38 cellular contexts compared by ENCODE assay signal in the genomic region with DNA sequence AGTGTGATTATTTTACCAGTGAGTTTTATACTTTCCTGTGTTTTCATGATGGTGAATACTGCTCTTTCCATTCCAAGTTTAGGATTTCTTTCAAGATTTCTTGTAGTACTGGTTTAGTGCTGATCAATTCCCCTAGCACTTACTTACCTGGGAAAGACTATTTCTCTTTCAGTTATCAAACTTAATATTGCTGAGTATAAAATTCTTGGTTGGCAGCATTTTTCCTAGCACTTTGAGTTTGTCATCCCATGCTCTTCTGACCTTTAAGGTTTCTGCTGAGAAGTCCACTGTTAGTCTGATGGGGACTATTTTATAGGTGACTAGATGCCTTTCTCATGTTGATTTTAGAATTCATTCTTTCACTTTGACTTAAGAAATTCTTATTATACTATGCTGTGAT.
"Had no signal": no experiment of that assay in that cellular context is flagged by ENCODE, and none has a peak within 500 bp of the region (broad histone marks: within the 10 kb centered on the region; RNA-seq: fewer than 3 reads in every experiment).

No MANE protein-coding gene starts in this region.

- H3K36me3 ChIP-seq: adrenal gland, ascending aorta, brain microvascular endothelial cell, breast epithelium, cardiac muscle cell had no signal

- H3K4me3 ChIP-seq: adrenal gland, ascending aorta, body of pancreas, breast epithelium, cardiac muscle cell had no signal

- H3K27me3 ChIP-seq: adrenal gland, ascending aorta, body of pancreas, brain microvascular endothelial cell, breast epithelium, cardiac muscle cell had no signal

- H3K4me3 Mint-ChIP-seq: activated naive CD4-positive, alpha-beta T cell treated with anti-CD3 and anti-CD28 coated beads for 36 hours; activated naive CD4-positive, alpha-beta T cell treated with anti-CD3 and anti-CD28 coated beads, Interleukin-2, amount 10 ng/mL, durations not matched to agents 7 days and 5 days; activated naive CD4-positive, alpha-beta T cell treated with anti-CD3 and anti-CD28 coated beads, Interleukin-2, amount 50 U/mL, for 24 hours; activated naive CD8-positive, alpha-beta T cell; activated naive CD8-positive, alpha-beta T cell treated with anti-CD3 and anti-CD28 coated beads for 36 hours; activated naive CD8-positive, alpha-beta T cell treated with anti-CD3 and anti-CD28 coated beads, Interleukin-2, amount 10 ng/mL, durations not matched to agents 7 days and 5 days; activated naive CD8-positive, alpha-beta T cell treated with anti-CD3 and anti-CD28 coated beads, Interleukin-2, amount 50 U/mL, for 24 hours; activated T-cell treated with anti-CD3 and anti-CD28 coated beads, Interleukin-2, amount 50 U/mL, for 24 hours; activated T-cell treated with anti-CD3 and anti-CD28 coated beads, Interleukin-2, amount 50 U/mL, for 4 hours; activated T-cell treated with anti-CD3 and anti-CD28 coated beads, Interleukin-2, amount 50 U/mL, for 72 hours; activated T-helper 1 cell treated with anti-CD3 and anti-CD28 coated beads, Interleukin-12 subunit alpha, Interleukin-12 subunit beta, Interleukin-2, Interleukin-4 antibody, amounts not matched to agents 30 ng/mL and 10 ng/mL and 1 ng/mL, durations not matched to agents 14 hours and 24 hours and 36 hours; activated T-helper 17 cell treated with anti-CD3 and anti-CD28 coated beads, Interleukin-2, amount 50 U/mL, for 72 hours; brain; central memory CD8-positive, alpha-beta T cell had no signal

- DNase-seq: activated effector memory CD4-positive, alpha-beta T cell treated with anti-CD3 and anti-CD28 coated beads, Interleukin-2, amount 50 U/mL, for 16 hours; activated effector memory CD4-positive, alpha-beta T cell treated with Interleukin-2 at 50 U/mL for 16 hours; activated gamma-delta T cell; activated gamma-delta T cell treated with Interleukin-2 at 50 U/mL for 16 hours; activated naive CD4-positive, alpha-beta T cell; activated naive CD4-positive, alpha-beta T cell treated with anti-CD3 and anti-CD28 coated beads for 36 hours; activated naive CD4-positive, alpha-beta T cell treated with anti-CD3 and anti-CD28 coated beads, Interleukin-2, amount 10 ng/mL, durations not matched to agents 7 days and 5 days; activated naive CD4-positive, alpha-beta T cell treated with anti-CD3 and anti-CD28 coated beads, Interleukin-2, amount 50 U/mL, for 16 hours; activated naive CD4-positive, alpha-beta T cell treated with Interleukin-2 at 50 U/mL for 16 hours; activated naive CD8-positive, alpha-beta T cell treated with anti-CD3 and anti-CD28 coated beads for 36 hours; activated naive CD8-positive, alpha-beta T cell treated with anti-CD3 and anti-CD28 coated beads, Interleukin-2, amount 10 ng/mL, durations not matched to agents 7 days and 5 days; activated naive CD8-positive, alpha-beta T cell treated with anti-CD3 and anti-CD28 coated beads, Interleukin-2, amount 50 U/mL, for 24 hours; activated T-cell treated with anti-CD3 and anti-CD28 coated beads, Interleukin-2, amount 50 U/mL, for 1 hour; activated T-cell treated with anti-CD3 and anti-CD28 coated beads, Interleukin-2, amount 50 U/mL, for 24 hours; activated T-cell treated with anti-CD3 and anti-CD28 coated beads, Interleukin-2, amount 50 U/mL, for 4 hours; activated T-cell treated with anti-CD3 and anti-CD28 coated beads, Interleukin-2, amount 50 U/mL, for 48 hours; activated T-cell treated with anti-CD3 and anti-CD28 coated beads, Interleukin-2, amount 50 U/mL, for 72 hours; adrenal gland; amniotic stem cell; amygdala; anterior cingulate cortex; aorta; body of pancreas; brain microvascular endothelial cell; caudate nucleus; central memory CD4-positive, alpha-beta T cell; cerebellar nuclear complex had no signal

- H3K27ac Mint-ChIP-seq: activated naive CD4-positive, alpha-beta T cell treated with anti-CD3 and anti-CD28 coated beads for 36 hours; activated naive CD4-positive, alpha-beta T cell treated with anti-CD3 and anti-CD28 coated beads, Interleukin-2, amount 10 ng/mL, durations not matched to agents 7 days and 5 days; activated naive CD4-positive, alpha-beta T cell treated with anti-CD3 and anti-CD28 coated beads, Interleukin-2, amount 50 U/mL, for 24 hours; activated naive CD4-positive, alpha-beta T cell treated with anti-CD3 and anti-CD28 coated beads, Interleukin-2, amount 50 U/mL, for 72 hours; activated naive CD8-positive, alpha-beta T cell; activated naive CD8-positive, alpha-beta T cell treated with anti-CD3 and anti-CD28 coated beads for 36 hours; activated naive CD8-positive, alpha-beta T cell treated with anti-CD3 and anti-CD28 coated beads, Interleukin-2, amount 10 ng/mL, durations not matched to agents 7 days and 5 days; activated naive CD8-positive, alpha-beta T cell treated with anti-CD3 and anti-CD28 coated beads, Interleukin-2, amount 50 U/mL, for 24 hours; activated T-cell treated with anti-CD3 and anti-CD28 coated beads, Interleukin-2, amount 50 U/mL, for 24 hours; activated T-cell treated with anti-CD3 and anti-CD28 coated beads, Interleukin-2, amount 50 U/mL, for 72 hours; activated T-helper 1 cell treated with anti-CD3 and anti-CD28 coated beads, Interleukin-12 subunit alpha, Interleukin-12 subunit beta, Interleukin-2, Interleukin-4 antibody, amounts not matched to agents 30 ng/mL and 10 ng/mL and 1 ng/mL, durations not matched to agents 14 hours and 24 hours and 36 hours; activated T-helper 17 cell treated with anti-CD3 and anti-CD28 coated beads, Interleukin-2, amount 50 U/mL, for 72 hours; activated T-helper 2 cell treated with anti-CD3 and anti-CD28 coated beads, Interferon-gamma antibody, Interleukin-2, Interleukin-4, amounts not matched to agents 10 μg/mL and 5 μg/mL and 100 μg/mL, durations not matched to agents 14 hours and 24 hours and 36 hours; brain had no signal

- H3K27ac ChIP-seq: adrenal gland, ascending aorta, body of pancreas, brain microvascular endothelial cell, breast epithelium, cardiac muscle cell had no signal

- H3K4me1 Mint-ChIP-seq: activated naive CD4-positive, alpha-beta T cell treated with anti-CD3 and anti-CD28 coated beads, Interleukin-2, amount 10 ng/mL, durations not matched to agents 7 days and 5 days; activated naive CD4-positive, alpha-beta T cell treated with anti-CD3 and anti-CD28 coated beads, Interleukin-2, amount 50 U/mL, for 24 hours; activated naive CD8-positive, alpha-beta T cell treated with anti-CD3 and anti-CD28 coated beads for 36 hours; activated naive CD8-positive, alpha-beta T cell treated with anti-CD3 and anti-CD28 coated beads, Interleukin-2, amount 10 ng/mL, durations not matched to agents 7 days and 5 days; activated naive CD8-positive, alpha-beta T cell treated with anti-CD3 and anti-CD28 coated beads, Interleukin-2, amount 50 U/mL, for 24 hours; activated T-helper 17 cell treated with anti-CD3 and anti-CD28 coated beads, Interleukin-2, amount 50 U/mL, for 72 hours; brain; central memory CD8-positive, alpha-beta T cell had no signal

- H3K36me3 Mint-ChIP-seq: activated naive CD4-positive, alpha-beta T cell treated with anti-CD3 and anti-CD28 coated beads, Interleukin-2, amount 10 ng/mL, durations not matched to agents 7 days and 5 days; activated naive CD4-positive, alpha-beta T cell treated with anti-CD3 and anti-CD28 coated beads, Interleukin-2, amount 50 U/mL, for 24 hours; activated naive CD8-positive, alpha-beta T cell; activated naive CD8-positive, alpha-beta T cell treated with anti-CD3 and anti-CD28 coated beads for 36 hours; activated naive CD8-positive, alpha-beta T cell treated with anti-CD3 and anti-CD28 coated beads, Interleukin-2, amount 10 ng/mL, durations not matched to agents 7 days and 5 days had no signal

- H3K4me1 ChIP-seq: adrenal gland, ascending aorta, body of pancreas, breast epithelium had no signal

- H3K27me3 Mint-ChIP-seq: activated naive CD4-positive, alpha-beta T cell treated with anti-CD3 and anti-CD28 coated beads, Interleukin-2, amount 10 ng/mL, durations not matched to agents 7 days and 5 days; activated naive CD8-positive, alpha-beta T cell treated with anti-CD3 and anti-CD28 coated beads, Interleukin-2, amount 10 ng/mL, durations not matched to agents 7 days and 5 days; activated naive CD8-positive, alpha-beta T cell treated with anti-CD3 and anti-CD28 coated beads, Interleukin-2, amount 50 U/mL, for 24 hours; central memory CD8-positive, alpha-beta T cell had no signal
